ENCODE assay signal across 8 cellular contexts in the genomic region with DNA sequence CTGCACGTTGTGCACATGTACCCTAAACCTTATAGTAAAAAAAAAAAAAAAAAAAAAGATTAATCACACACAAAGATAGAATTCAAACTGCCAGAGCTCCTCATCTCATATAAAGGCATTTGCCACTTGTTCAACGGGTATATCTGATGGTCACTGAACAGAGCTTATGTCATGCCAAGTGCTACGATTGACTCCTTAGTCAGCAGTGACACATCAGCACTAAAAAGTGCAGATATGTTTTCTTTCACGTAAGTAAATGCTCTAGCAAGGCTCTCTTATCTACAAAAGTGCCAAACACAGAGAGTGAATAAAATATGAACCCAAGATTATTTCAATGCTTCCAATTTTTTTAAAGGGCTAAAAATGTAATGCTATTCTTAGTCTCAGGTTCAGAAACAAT. TPM values are rescaled to one million over a fixed set of nuclear protein-coding genes. Genes with fewer than 3 reads are reported as not detected.
DNase-seq lines count a peak whose midpoint lies in the region; FAIRE-seq lines count a peak whose summit lies in the region.

No MANE protein-coding gene starts in this region.

- no peaks in the 10 kb centered on the region for H3K9me3 Mint-ChIP-seq in CD8-positive, alpha-beta memory T cell
- no peaks in the 10 kb centered on the region for H3K9me3 Mint-ChIP-seq in activated naive CD4-positive, alpha-beta T cell treated with anti-CD3 and anti-CD28 coated beads, Interleukin-2, amount 10 ng/mL, durations not matched to agents 7 days and 5 days

- POLR2A ChIA-PET in CD8-positive, alpha-beta memory T cell (lab: Charles Lee), result no interaction called here

- FAIRE-seq in small intestine (lab: Jason Lieb, UNC), result no peak

- H3K4me1 Mint-ChIP-seq in CD8-positive, alpha-beta memory T cell, result peaks cover 33 to 50% (median 49%) of the 10 kb centered on the region in 3 donors
- H3K4me1 Mint-ChIP-seq in activated naive CD4-positive, alpha-beta T cell treated with anti-CD3 and anti-CD28 coated beads, Interleukin-2, amount 10 ng/mL, durations not matched to agents 7 days and 5 days, result peaks cover 44% of the 10 kb centered on the region

- H3K36me3 ChIP-seq in CD8-positive, alpha-beta memory T cell (ENCODE audit: insufficient read depth, low read length), result peaks cover 20% of the 10 kb centered on the region
- H3K36me3 ChIP-seq in iPS DF 6.9 (ENCODE audit: control insufficient read depth, insufficient read depth, low read length) (peaks cover 2% of the 10 kb centered on the region; the same call in 1 of the 2 replicates), small intestine (ENCODE audit: control insufficient read depth in 2 of 2, insufficient read depth in 2 of 2, low read length in 2 of 2) (peaks cover 0 to 4% of the 10 kb centered on the region in 2 donors)

- peak overlapping the region; percentile 87 to 97 (median 95) for H3K4me3 Mint-ChIP-seq in CD8-positive, alpha-beta memory T cell
- peak overlapping the region; percentile 84 for H3K4me3 Mint-ChIP-seq in activated naive CD4-positive, alpha-beta T cell treated with anti-CD3 and anti-CD28 coated beads, Interleukin-2, amount 10 ng/mL, durations not matched to agents 7 days and 5 days

- no CpG with 5 or more reads among the region's 4 CpGs for WGBS in iPS DF 6.9 (ENCODE audit: insufficient coverage, insufficient read length)
- WGBS in small intestine, 3 donors, result 0 to 8% (median 5%) methylated on average over 4 of the region's 4 CpGs

- peak overlapping the region; percentile 83 for H3K27ac ChIP-seq in CD8-positive, alpha-beta memory T cell (ENCODE audit: low read depth, low read length)
- H3K27ac ChIP-seq in iPS DF 6.9 (ENCODE audit: low read length) (no peak overlapping the region), small intestine (ENCODE audit: low read depth in 1 of 2, low read length in 1 of 2) (no peak overlapping the region)

- H3K4me3 ChIP-seq in CD8-positive, alpha-beta memory T cell (ENCODE audit: low read length), result peak overlapping the region; percentile 76
- H3K4me3 ChIP-seq in iPS DF 6.9 (ENCODE audit: low read length), result peak overlapping the region; percentile 5; the same call in 1 of the 2 replicates
- peak overlapping the region in 1 of 2 donors; percentile 95 for H3K4me3 ChIP-seq in small intestine (ENCODE audit: low read depth in 1 of 2, low read length in 2 of 2)

- no peaks in the 10 kb centered on the region for H3K27me3 Mint-ChIP-seq in CD8-positive, alpha-beta memory T cell
- H3K27me3 Mint-ChIP-seq in activated naive CD4-positive, alpha-beta T cell treated with anti-CD3 and anti-CD28 coated beads, Interleukin-2, amount 10 ng/mL, durations not matched to agents 7 days and 5 days, result no peaks in the 10 kb centered on the region

- H3K27me3 ChIP-seq in CD8-positive, alpha-beta memory T cell (ENCODE audit: insufficient read depth, low read length, poor library complexity, severe bottlenecking), result no peaks in the 10 kb centered on the region
- H3K27me3 ChIP-seq in iPS DF 6.9 (ENCODE audit: control insufficient read depth, insufficient read depth, low read length) (no peaks in the 10 kb centered on the region; the same call in 1 of the 2 replicates), small intestine (ENCODE audit: control insufficient read depth in 2 of 2, insufficient read depth in 2 of 2, low read length in 2 of 2) (no peaks in the 10 kb centered on the region)

- DNase-seq in CD8-positive, alpha-beta memory T cell, result peak in 1 of 5 donors; percentile 12
- DNase-seq in HUDEP-2 (lab: John Stamatoyannopoulos, UW; ENCODE audit: unreplicated experiment in 76 of 76) (peak in 43 of 76 experiments; percentile 0 to 79 (median 43)), iPS DF 6.9 (ENCODE audit: low read depth, low spot score) (no peak), small intestine (peak; percentile 84), HuH-7 (ENCODE audit: low spot score) (no peak), NCI-H1930 (lab: John Stamatoyannopoulos, UW) (no peak), activated gamma-delta T cell treated with Interleukin-2 at 50 U/mL for 16 hours (no peak)
- DNase-seq in activated naive CD4-positive, alpha-beta T cell treated with anti-CD3 and anti-CD28 coated beads, Interleukin-2, amount 10 ng/mL, durations not matched to agents 7 days and 5 days, result no peak

- peaks cover 26% of the 10 kb centered on the region for H3K4me1 ChIP-seq in CD8-positive, alpha-beta memory T cell (ENCODE audit: insufficient read depth, low read length)
- no peaks in the 10 kb centered on the region; the same call in 1 of the 2 replicates for H3K4me1 ChIP-seq in iPS DF 6.9 (ENCODE audit: control insufficient read depth, insufficient read depth, low read length)
- H3K4me1 ChIP-seq in small intestine (ENCODE audit: control insufficient read depth in 2 of 2, insufficient read depth in 1 of 2, low read depth in 1 of 2, low read length in 1 of 2), result no peaks in the 10 kb centered on the region

- peak overlapping the region; percentile 82 to 100 (median 97) for H3K27ac Mint-ChIP-seq in CD8-positive, alpha-beta memory T cell
- H3K27ac Mint-ChIP-seq in activated naive CD4-positive, alpha-beta T cell treated with anti-CD3 and anti-CD28 coated beads, Interleukin-2, amount 10 ng/mL, durations not matched to agents 7 days and 5 days, result peak overlapping the region; percentile 92

- CTCF ChIA-PET in CD8-positive, alpha-beta memory T cell (lab: Charles Lee), result no interaction called here
- CTCF ChIA-PET in activated naive CD4-positive, alpha-beta T cell treated with anti-CD3 and anti-CD28 coated beads, Interleukin-2, amount 10 ng/mL, durations not matched to agents 7 days and 5 days (lab: Charles Lee), result interaction anchor here (0.6 kb wide), 1 partner anchor 48 kb away, joined by 4 read pairs; no protein-coding TSS in a partner anchor

- no peaks in the 10 kb centered on the region for H3K9me3 ChIP-seq in CD8-positive, alpha-beta memory T cell (ENCODE audit: low read length)
- H3K9me3 ChIP-seq in iPS DF 6.9 (ENCODE audit: control insufficient read depth, insufficient read depth, low read length), result no peaks in the 10 kb centered on the region
- no peaks in the 10 kb centered on the region for H3K9me3 ChIP-seq in small intestine (ENCODE audit: control insufficient read depth, low read depth)

- peaks cover 0 to 28% (median 14%) of the 10 kb centered on the region in 3 donors for H3K36me3 Mint-ChIP-seq in CD8-positive, alpha-beta memory T cell
- peaks cover 16% of the 10 kb centered on the region for H3K36me3 Mint-ChIP-seq in activated naive CD4-positive, alpha-beta T cell treated with anti-CD3 and anti-CD28 coated beads, Interleukin-2, amount 10 ng/mL, durations not matched to agents 7 days and 5 days

RNA-seq across cellular contexts. Expression of gene LMAN1, which starts 1.1 kb away (rescaled TPM):
- total RNA-seq in CD8-positive, alpha-beta memory T cell, result 10 to 100 TPM; 96.5 to 99.3 TPM
- polyA plus RNA-seq in CD8-positive, alpha-beta memory T cell, result 37.8 TPM
- polyA plus RNA-seq in small intestine, result 10 to 100 TPM; 10.5 to 35.0 (median 10.5) TPM

RNA-seq across cellular contexts. Expression of gene CPLX4, which starts 39.5 kb away (rescaled TPM):
- total RNA-seq in CD8-positive, alpha-beta memory T cell, result not detected
- not detected for polyA plus RNA-seq in CD8-positive, alpha-beta memory T cell
- polyA plus RNA-seq in small intestine, result not detected

Comparison
In these comparisons a context has a peak if more than half of its experiments do, and no peak if none do; other contexts are left out.
1. DNase-seq: peak in HUDEP-2 (43 of 76) and small intestine (single experiment); none in activated naive CD4-positive, alpha-beta T cell treated with anti-CD3 and anti-CD28 coated beads, Interleukin-2, amount 10 ng/mL, durations not matched to agents 7 days and 5 days (single experiment), iPS DF 6.9 (single experiment), HuH-7 (single experiment), NCI-H1930 (0 of 2) and activated gamma-delta T cell treated with Interleukin-2 at 50 U/mL for 16 hours (single experiment).